ENCODE assay signal across 10 cellular contexts in genomic region chr13:46575843-46576242, GRCh38. TPM values are rescaled to one million over a fixed set of nuclear protein-coding genes. Genes with fewer than 3 reads are reported as not detected.
DNase-seq lines count a peak whose midpoint lies in the region; ATAC-seq and TF ChIP-seq lines count a peak whose summit lies in the region.
"Had no signal": no experiment of that assay in that cellular context is flagged by ENCODE, and none has a peak within 500 bp of the region (broad histone marks: within the 10 kb centered on the region; RNA-seq: fewer than 3 reads in every experiment).

No MANE protein-coding gene starts in this region.

- H3K79me2 ChIP-seq in SK-N-SH (ENCODE audit: insufficient read depth) = peaks cover 73% of the 10 kb centered on the region

- H3K9me2 ChIP-seq in SK-N-SH = no peaks in the 10 kb centered on the region

- peak in 1 of 2 experiments; percentile 62; a peak in 1 of 4 replicates for TF ChIP-seq EP300 in SK-N-SH (IDR thresholded peaks at IDR 0.05; ENCODE audit: borderline replicate concordance in 1 of 2, low read depth in 1 of 2, low read length in 1 of 2)

- peaks cover 32% of the 10 kb centered on the region for H4K20me1 ChIP-seq in SK-N-SH (ENCODE audit: insufficient read depth)

- ATAC-seq in GM19328 (IDR thresholded peaks at IDR 0.05; ENCODE audit: unreplicated experiment) = no peak

- no peak for TF ChIP-seq RAD21 in SK-N-SH (IDR thresholded peaks at IDR 0.05; ENCODE audit: low read length)

- 11% methylated on average over 5 of the region's 5 CpGs for WGBS in SK-N-SH (ENCODE audit: low lambda C conversion rate)

- TF ChIP-seq CTCF in SK-N-SH (IDR thresholded peaks at IDR 0.05) = no peak

- peaks cover 18% of the 10 kb centered on the region for H3F3A ChIP-seq in SK-N-SH (replicated peaks; ENCODE audit: insufficient read depth)

- H3K4me1 ChIP-seq in SK-N-SH (ENCODE audit: control insufficient read depth in 1 of 2, insufficient read depth in 2 of 2, low read depth in 1 of 2, low read length in 1 of 2) (peaks cover 24 to 47% of the 10 kb centered on the region in 2 experiments; a peak in 3 of 4 replicates), rectal smooth muscle tissue (ENCODE audit: control insufficient read depth, insufficient read depth, low read length) (peaks cover 36% of the 10 kb centered on the region)

- H3K9ac ChIP-seq in SK-N-SH (peak overlapping the region; percentile 12; the same call in 1 of the 2 replicates), rectal smooth muscle tissue (ENCODE audit: low read length) (no peak overlapping the region)

- no peak overlapping the region for H3K4me3 ChIP-seq in SK-N-SH (ENCODE audit: low read depth in 2 of 2, low read length in 1 of 2)
- H3K4me3 ChIP-seq in rectal smooth muscle tissue (ENCODE audit: low read length) = no peak overlapping the region

- H3K4me2 ChIP-seq in SK-N-SH = peak overlapping the region; percentile 50

- no peak overlapping the region for H2AFZ ChIP-seq in SK-N-SH (ENCODE audit: low read depth)

- peak overlapping the region; percentile 22 to 67; a peak in 3 of 4 replicates for H3K27ac ChIP-seq in SK-N-SH (ENCODE audit: low read depth in 2 of 2, low read length in 1 of 2)
- H3K27ac ChIP-seq in rectal smooth muscle tissue (ENCODE audit: low read depth, low read length) = peak overlapping the region; percentile 41

- no peaks in the 10 kb centered on the region for H3K9me3 ChIP-seq in SK-N-SH

- no peaks in the 10 kb centered on the region for H3K27me3 ChIP-seq in SK-N-SH (ENCODE audit: insufficient read depth)
- H3K27me3 ChIP-seq in rectal smooth muscle tissue (ENCODE audit: control insufficient read depth, insufficient read depth, low read length) = no peaks in the 10 kb centered on the region

- DNase-seq in EH (ENCODE audit: low read depth) = peak; percentile 95
- no peak for DNase-seq in SK-N-SH
- peak; percentile 31 for DNase-seq in fibroblast of the conjunctiva (ENCODE audit: low read depth)
- DNase-seq in midbrain (lab: John Stamatoyannopoulos, UW) = no peak
- no peak for DNase-seq in DMS53 (lab: John Stamatoyannopoulos, UW)
- DNase-seq in SKM-1 (lab: John Stamatoyannopoulos, UW; ENCODE audit: unreplicated experiment) = no peak
- DNase-seq: activated CD4-positive, alpha-beta T cell treated with anti-CD3 and anti-CD28 coated beads, Interleukin-2, amount 10 ng/mL, durations not matched to agents 7 days and 5 days; stimulated activated CD4-positive, alpha-beta T cell treated with anti-CD3 and anti-CD28 coated beads, Interleukin-2, amount 100 ng/mL, for 48 hours had no signal

- POLR2A ChIA-PET in SK-N-SH (lab: Yijun Ruan, JAX) = no interaction called here

- no peaks in the 10 kb centered on the region for H3K36me3 ChIP-seq in SK-N-SH (replicated peaks in 1 of 2; ENCODE audit: control insufficient read depth in 1 of 2, insufficient read depth in 2 of 2, low read length in 1 of 2)
- no peaks in the 10 kb centered on the region for H3K36me3 ChIP-seq in rectal smooth muscle tissue (ENCODE audit: control insufficient read depth, insufficient read depth, low read length)

- CTCF ChIA-PET in SK-N-SH (lab: Yijun Ruan, JAX) = interaction anchor here (1.0 to 1.3 kb wide), 2 partner anchors 15 to 24 kb away, joined by 3 to 4 read pairs; no protein-coding TSS in a partner anchor

TF ChIP-seq in SK-N-SH, 30 proteins besides CTCF, POLR2A, EP300 and RAD21:
- TF ChIP-seq IRF3 (IDR thresholded peaks at IDR 0.05; ENCODE audit: low read depth, low read length) (no peak), PBX3 (IDR thresholded peaks at IDR 0.05) (peak; percentile 89), REST (IDR thresholded peaks at IDR 0.05; ENCODE audit: low read depth, low read length) (no peak), MEF2A (IDR thresholded peaks at IDR 0.05; ENCODE audit: borderline replicate concordance, low read depth) (peak; percentile 88), TEAD4 (IDR thresholded peaks at IDR 0.05; ENCODE audit: borderline replicate concordance, insufficient read depth) (peak; percentile 71; the same call in 1 of the 2 replicates), POLR2AphosphoS5 (IDR thresholded peaks at IDR 0.05; ENCODE audit: low read depth, low read length) (peak; percentile 19; the same call in 1 of the 2 replicates), JUND (IDR thresholded peaks at IDR 0.05) (0 out of 2 replicates have a peak, but pooled peaks have one; percentile 44), MAX (IDR thresholded peaks at IDR 0.05; ENCODE audit: low read depth) (peak; percentile 98), FOSL2 (IDR thresholded peaks at IDR 0.05; ENCODE audit: borderline replicate concordance, low read depth) (peak; percentile 59; the same call in 1 of the 2 replicates), TCF12 (IDR thresholded peaks at IDR 0.05) (peak; percentile 84), CHD2 (IDR thresholded peaks at IDR 0.05; ENCODE audit: low read length, partially characterized antibody) (no peak), SIN3A (IDR thresholded peaks at IDR 0.05; ENCODE audit: borderline replicate concordance, low read depth, low read length) (peak; percentile 73; the same call in 1 of the 2 replicates), NFIC (IDR thresholded peaks at IDR 0.05; ENCODE audit: borderline replicate concordance) (peak; percentile 81)

RNA-seq across cellular contexts. Expression of gene LRCH1, which starts 22.9 kb away (rescaled TPM):
- 5.5 and 7.8 TPM in 2 replicates for polyA plus RNA-seq in SK-N-SH (2012; rRNA removed)
- 6.8 and 7.0 TPM in 2 replicates for polyA plus RNA-seq in SK-N-SH (2012; cell fraction: cytosol; rRNA removed)
- polyA plus RNA-seq in SK-N-SH (2012; cell fraction: nucleus; rRNA removed) = 5.0 and 9.5 TPM in 2 replicates

Comparison
In these comparisons a context has a peak if more than half of its experiments do, and no peak if none do; other contexts are left out.
1. DNase-seq: peak in EH (single experiment) and fibroblast of the conjunctiva (single experiment); none in SK-N-SH (single experiment), midbrain (single experiment), DMS53 (single experiment) and SKM-1 (single experiment).